35 cellular contexts compared by ENCODE assay signal in genomic region chr20:47868744-47869143, GRCh38.
"Had no signal": no experiment of that assay in that cellular context is flagged by ENCODE, and none has a peak within 500 bp of the region (broad histone marks: within the 10 kb centered on the region; RNA-seq: fewer than 3 reads in every experiment).

No MANE protein-coding gene starts in this region.

- H3K9me3 ChIP-seq: adrenal gland, body of pancreas, breast epithelium had no signal

- H3K27ac ChIP-seq: adrenal gland, body of pancreas, brain microvascular endothelial cell, breast epithelium, VCaP had no signal

- ATAC-seq: activated CD8-positive, alpha-beta T cell treated with anti-CD3 and anti-CD28 coated beads for 36 hours; activated naive CD4-positive, alpha-beta T cell treated with anti-CD3 and anti-CD28 coated beads, Interleukin-2, amount 50 U/mL, for 72 hours; activated T-cell treated with anti-CD3 and anti-CD28 coated beads, Interleukin-2, amount 50 U/mL, for 4 hours; activated T-cell treated with anti-CD3 and anti-CD28 coated beads, Interleukin-2, amount 50 U/mL, for 72 hours; activated T-helper 17 cell treated with anti-CD3 and anti-CD28 coated beads, Interleukin-2, amount 50 U/mL, for 72 hours; body of pancreas had no signal

- DNase-seq: activated B cell treated with CpG ODN at 0.5 μM for 24 hours; activated CD4-positive, alpha-beta memory T cell treated with anti-CD3 and anti-CD28 coated beads for 36 hours; activated CD4-positive, alpha-beta T cell treated with anti-CD3 and anti-CD28 coated beads for 4 hours; activated CD4-positive, alpha-beta T cell treated with anti-CD3 and anti-CD28 coated beads, Interleukin-2, amount 10 ng/mL, durations not matched to agents 24 days and 14 days; activated CD4-positive, alpha-beta T cell treated with anti-CD3 and anti-CD28 coated beads, Interleukin-2, amount 50 U/mL, for 1 hour; activated CD4-positive, alpha-beta T cell treated with anti-CD3 and anti-CD28 coated beads, Interleukin-2, amount 50 U/mL, for 4 hours; activated CD4-positive, CD25-positive, alpha-beta regulatory T cell treated with anti-CD3 and anti-CD28 coated beads, Interleukin-2, amount 50 U/mL, for 72 hours; activated CD8-positive, alpha-beta memory T cell treated with anti-CD3 and anti-CD28 coated beads, Interleukin-2, amount 50 U/mL, for 4 hours; activated CD8-positive, alpha-beta T cell treated with anti-CD3 and anti-CD28 coated beads for 36 hours; activated effector memory CD4-positive, alpha-beta T cell treated with anti-CD3 and anti-CD28 coated beads, Interleukin-2, amount 50 U/mL, for 16 hours; activated gamma-delta T cell treated with Interleukin-2 at 50 U/mL for 16 hours; activated naive CD4-positive, alpha-beta T cell; activated naive CD4-positive, alpha-beta T cell treated with anti-CD3 and anti-CD28 coated beads for 36 hours; activated naive CD4-positive, alpha-beta T cell treated with anti-CD3 and anti-CD28 coated beads, Interleukin-2, amount 50 U/mL, for 16 hours; activated naive CD8-positive, alpha-beta T cell treated with anti-CD3 and anti-CD28 coated beads for 36 hours; activated T-cell treated with anti-CD3 and anti-CD28 coated beads for 4 hours; activated T-cell treated with anti-CD3 and anti-CD28 coated beads, Interleukin-2, amount 50 U/mL, for 1 hour; activated T-cell treated with anti-CD3 and anti-CD28 coated beads, Interleukin-2, amount 50 U/mL, for 4 hours; activated T-cell treated with anti-CD3 and anti-CD28 coated beads, Interleukin-2, amount 50 U/mL, for 72 hours; adrenal gland; amniotic stem cell; aorta; body of pancreas; brain microvascular endothelial cell; central memory CD4-positive, alpha-beta T cell; cerebellar nuclear complex; T-helper 1 cell; T-helper 2 cell; T-helper 9 cell had no signal

- FAIRE-seq: astrocyte, TTC549 had no signal

- H3K36me3 ChIP-seq: adrenal gland, brain microvascular endothelial cell, breast epithelium had no signal

- H3K27me3 ChIP-seq: body of pancreas had no signal

- H3K4me3 ChIP-seq: adrenal gland, body of pancreas, breast epithelium had no signal

- H3K4me1 ChIP-seq: adrenal gland, body of pancreas, breast epithelium had no signal
